Comparison of ENCODE assay signal across 1 cellular context in genomic region chr1:1234180-1234808, GRCh38.
TF ChIP-seq lines count a peak whose summit lies in the region.

No MANE protein-coding gene starts in this region.

TF ChIP-seq in H1, 55 proteins besides CTCF, POLR2A, EP300 and RAD21:
- no peak for TF ChIP-seq NRF1 (IDR thresholded peaks at IDR 0.05; ENCODE audit: low read depth, low read length)
- no peak for TF ChIP-seq TAF7 (optimal IDR thresholded peaks at IDR 0.05; ENCODE audit: borderline replicate concordance, low read depth, low read length)
- no peak for TF ChIP-seq E2F6 (IDR thresholded peaks at IDR 0.05)
- no peak for TF ChIP-seq SRF (IDR thresholded peaks at IDR 0.05; ENCODE audit: low read depth, low read length)
- no peak for TF ChIP-seq RNF2 (IDR thresholded peaks at IDR 0.05; ENCODE audit: borderline replicate concordance, low read depth, low read length, missing control alignments, poor library complexity, severe bottlenecking)
TF ChIP-seq in H1: peak in this region for 0.
